In the genomic region with DNA sequence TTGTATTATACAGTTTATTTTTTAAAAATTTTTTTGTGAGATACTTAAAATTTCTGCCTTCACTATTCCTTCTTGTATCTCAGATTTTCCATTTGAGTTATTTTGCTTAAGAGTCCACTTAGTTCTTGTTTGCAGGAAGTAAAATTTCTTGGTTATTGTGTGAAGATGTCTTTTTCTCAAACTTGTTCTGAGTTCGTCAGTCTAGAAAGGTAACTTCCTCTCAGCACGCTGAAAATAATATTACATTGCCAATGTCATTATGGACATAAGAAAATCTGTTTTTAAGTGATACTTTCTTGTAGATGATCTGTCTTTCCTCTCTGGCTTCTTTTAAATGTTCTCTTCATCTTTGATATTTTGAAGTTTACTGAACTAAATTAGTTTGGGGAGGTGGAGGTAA, we compare ENCODE assay signal across 8 cellular contexts.
"Had no signal": no experiment of that assay in that cellular context is flagged by ENCODE, and none has a peak within 500 bp of the region (broad histone marks: within the 10 kb centered on the region; RNA-seq: fewer than 3 reads in every experiment).

No MANE protein-coding gene starts in this region.

- H3K27ac Mint-ChIP-seq: IgD-negative memory B cell had no signal

- H3K27me3 Mint-ChIP-seq: IgD-negative memory B cell had no signal

- ATAC-seq: HepG2 had no signal

- FAIRE-seq: HepG2, HTR-8/SVneo had no signal

- H3K9ac ChIP-seq: KMS-11 had no signal

- H3K27ac ChIP-seq: HL-60, KMS-11 had no signal

- H3K36me3 Mint-ChIP-seq: IgD-negative memory B cell had no signal

- H3K4me2 ChIP-seq: KMS-11 had no signal

- H3K4me1 Mint-ChIP-seq: IgD-negative memory B cell had no signal

- H3K4me3 Mint-ChIP-seq: IgD-negative memory B cell had no signal

- DNase-seq: IMR-90, KBM-7, KG1 had no signal
